In genomic region chr5:161047024-161047423, GRCh38 we compare ENCODE assay signal across 8 cellular contexts.
"Had no signal": no experiment of that assay in that cellular context is flagged by ENCODE, and none has a peak within 500 bp of the region (broad histone marks: within the 10 kb centered on the region; RNA-seq: fewer than 3 reads in every experiment).

No MANE protein-coding gene starts in this region.

- H2AFZ ChIP-seq: GM23338 had no signal

- H3K4me2 ChIP-seq: GM23338 had no signal

- FAIRE-seq: H1, H54, HTR-8/SVneo, K562 had no signal

- ATAC-seq: GM23338, K562 had no signal

- H3K4me3 ChIP-seq: GM23338, K562 had no signal

- DNase-seq: H9, HCEC 1CT, IMR-90 had no signal
